ENCODE assay signal across 1 cellular context in the genomic region with DNA sequence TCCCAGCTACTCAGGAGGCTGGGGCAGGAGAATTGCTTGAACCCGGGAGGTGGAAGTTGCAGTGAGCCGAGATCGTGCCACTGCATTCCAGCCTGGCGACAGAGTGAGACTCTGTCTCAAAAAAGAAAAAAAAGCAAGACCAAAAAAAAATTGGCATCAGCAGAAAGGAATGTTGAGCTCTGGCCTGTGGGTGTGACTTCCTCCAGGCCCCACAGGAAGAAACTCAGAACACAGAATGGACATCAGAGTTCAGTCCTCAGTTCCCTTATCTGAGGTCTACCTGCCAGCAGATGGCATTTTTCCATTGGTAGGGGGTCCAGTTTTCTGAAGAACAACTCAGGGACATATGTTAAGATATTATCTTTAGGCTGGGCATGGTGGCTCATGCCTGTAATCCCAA. TPM values are rescaled to one million over a fixed set of nuclear protein-coding genes. Genes with fewer than 3 reads are reported as not detected.
"Had no signal": no experiment of that assay in that cellular context is flagged by ENCODE, and none has a peak within 500 bp of the region (broad histone marks: within the 10 kb centered on the region; RNA-seq: fewer than 3 reads in every experiment).

No MANE protein-coding gene starts in this region.

RNA-seq across cellular contexts. Expression of a gene that starts 18.0 kb away (rescaled TPM):
- total RNA-seq: activated naive CD8-positive, alpha-beta T cell treated with anti-CD3 and anti-CD28 coated beads, Interleukin-2, amount 10 ng/mL, durations not matched to agents 7 days and 5 days had no signal
